Comparison of ENCODE assay signal across 1 cellular context in the genomic region with DNA sequence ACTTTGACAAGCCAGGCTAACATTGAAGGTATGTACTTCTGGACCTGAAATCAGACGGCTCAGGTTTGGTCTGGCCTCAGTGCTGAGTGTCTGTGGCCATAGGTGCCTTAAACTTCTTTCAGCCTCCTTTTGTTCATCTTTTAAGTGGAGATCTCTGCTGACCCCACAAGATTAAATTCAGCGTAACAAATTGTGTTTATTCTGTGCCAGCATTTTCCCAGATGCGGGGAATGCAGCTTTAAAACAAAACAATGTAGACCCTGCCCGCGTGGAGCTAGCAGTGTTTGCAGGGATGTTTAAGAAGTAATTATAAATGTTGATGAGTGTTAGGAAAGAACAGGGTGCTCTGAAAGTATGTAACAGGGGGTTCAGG.
TF ChIP-seq lines count a peak whose summit lies in the region.

No MANE protein-coding gene starts in this region.

TF ChIP-seq in H1, 55 proteins besides CTCF, POLR2A, EP300 and RAD21 (continued from another document):
- TF ChIP-seq, protein P1, sequence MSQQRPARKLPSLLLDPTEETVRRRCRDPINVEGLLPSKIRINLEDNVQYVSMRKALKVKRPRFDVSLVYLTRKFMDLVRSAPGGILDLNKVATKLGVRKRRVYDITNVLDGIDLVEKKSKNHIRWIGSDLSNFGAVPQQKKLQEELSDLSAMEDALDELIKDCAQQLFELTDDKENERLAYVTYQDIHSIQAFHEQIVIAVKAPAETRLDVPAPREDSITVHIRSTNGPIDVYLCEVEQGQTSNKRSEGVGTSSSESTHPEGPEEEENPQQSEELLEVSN (IDR thresholded peaks at IDR 0.05): no peak
- TF ChIP-seq BCL11A (IDR thresholded peaks at IDR 0.05; ENCODE audit: low read depth in 2 of 2, low read length in 2 of 2) (no peak), SP4 (IDR thresholded peaks at IDR 0.05; ENCODE audit: low read length) (no peak), BRCA1 (IDR thresholded peaks at IDR 0.05; ENCODE audit: low read depth, low read length) (no peak), SIX5 (IDR thresholded peaks at IDR 0.05; ENCODE audit: low read depth, low read length) (no peak), HDAC2 (IDR thresholded peaks at IDR 0.05; ENCODE audit: borderline replicate concordance in 1 of 2, low read depth in 2 of 2, low read length in 2 of 2) (no peak), RFX5 (IDR thresholded peaks at IDR 0.05; ENCODE audit: borderline replicate concordance, low read depth, low read length) (no peak)
